ENCODE assay signal across 16 cellular contexts in the genomic region with DNA sequence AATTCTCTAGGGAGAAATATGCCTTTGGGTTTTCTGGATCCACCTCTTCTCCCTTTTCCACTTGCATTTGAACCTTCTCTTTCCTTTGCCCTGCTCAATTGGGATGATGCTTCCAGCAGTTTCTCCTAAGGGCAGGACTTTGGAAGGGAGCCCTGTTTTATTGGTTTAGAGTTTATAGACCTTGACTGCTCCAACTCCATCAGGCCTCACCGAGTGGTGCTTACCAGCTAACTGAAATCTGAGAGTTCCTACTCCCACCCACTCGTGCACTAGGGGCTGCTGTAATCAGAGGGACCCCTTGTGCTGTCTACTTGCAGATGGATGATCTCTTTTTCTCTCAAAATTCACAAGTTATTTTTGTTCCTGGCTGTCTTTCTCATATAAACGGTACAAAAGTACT.
DNase-seq lines count a peak whose midpoint lies in the region; ATAC-seq, FAIRE-seq and TF ChIP-seq lines count a peak whose summit lies in the region.
"Had no signal": no experiment of that assay in that cellular context is flagged by ENCODE, and none has a peak within 500 bp of the region (broad histone marks: within the 10 kb centered on the region; RNA-seq: fewer than 3 reads in every experiment).

No MANE protein-coding gene starts in this region.

- no TSS peak for BruUV-seq in K562 (replicated peaks; lab: Mats Ljungman, UMichigan)

- no peak overlapping the region for H3K9ac ChIP-seq in K562 (ENCODE audit: insufficient read depth in 1 of 2, low read depth in 2 of 2, low read length in 2 of 2)
- H3K9ac ChIP-seq: GM23248 had no signal

- no peaks in the 10 kb centered on the region for H3K9me3 ChIP-seq in HEK293 (ENCODE audit: control insufficient read depth, insufficient read depth, low read depth, low read length)
- H3K9me3 ChIP-seq in K562 (replicated peaks; ENCODE audit: control insufficient read depth, insufficient read depth, low read depth, low read length) = no peaks in the 10 kb centered on the region
- H3K9me3 ChIP-seq in breast epithelium = no peaks in the 10 kb centered on the region
- H3K9me3 ChIP-seq: A549, BE2C had no signal

- TF ChIP-seq POLR2A in K562 (conservative IDR thresholded peaks at IDR 0.05) (no peak), breast epithelium (IDR thresholded peaks at IDR 0.05) (no peak)

- no peak for TF ChIP-seq RAD21 in K562 (CRISPR knock-in tag; conservative IDR thresholded peaks at IDR 0.05 in 1 of 2, IDR thresholded peaks at IDR 0.05 in 1 of 2)

- H4K20me1 ChIP-seq in K562 (replicated peaks; ENCODE audit: control insufficient read depth, insufficient read depth, low read length) = no peaks in the 10 kb centered on the region

- H3K27ac Mint-ChIP-seq in nephron progenitor cell (peak overlapping the region; percentile 58), chondrocyte (ENCODE audit: unreplicated experiment) (no peak overlapping the region)
- H3K27ac Mint-ChIP-seq: CD8-positive, alpha-beta T cell had no signal

- H3K4me1 ChIP-seq in HEK293 (ENCODE audit: control insufficient read depth, insufficient read depth, low read length) (peaks cover 2% of the 10 kb centered on the region; the same call in 1 of the 2 replicates), K562 (replicated peaks in 1 of 2; ENCODE audit: control insufficient read depth in 2 of 2, insufficient read depth in 2 of 2, low read length in 2 of 2) (no peaks in the 10 kb centered on the region; a peak in 2 of 5 replicates), breast epithelium (no peaks in the 10 kb centered on the region)
- H3K4me1 ChIP-seq: A549, BE2C had no signal

- TF ChIP-seq CTCF in HEK293 (tag by site-specific recombination; IDR thresholded peaks at IDR 0.05) = no peak
- TF ChIP-seq CTCF in K562 (IDR thresholded peaks at IDR 0.05 in 2 of 3, conservative IDR thresholded peaks at IDR 0.05 in 1 of 3; ENCODE audit: insufficient read depth in 2 of 3, low read depth in 1 of 3, low read length in 3 of 3) = no peak
- no peak for TF ChIP-seq CTCF in nephron progenitor cell (IDR thresholded peaks at IDR 0.05)
- no peak for TF ChIP-seq CTCF in breast epithelium (IDR thresholded peaks at IDR 0.05)
- no peak for TF ChIP-seq CTCF in chondrocyte (IDR thresholded peaks at IDR 0.05)

- H3K36me3 ChIP-seq in HEK293 (ENCODE audit: control insufficient read depth in 2 of 2, insufficient read depth in 1 of 2, low read length in 2 of 2) = no peaks in the 10 kb centered on the region
- H3K36me3 ChIP-seq in K562 (ENCODE audit: control insufficient read depth, insufficient read depth, low read length) = no peaks in the 10 kb centered on the region
- no peaks in the 10 kb centered on the region for H3K36me3 ChIP-seq in breast epithelium
- H3K36me3 ChIP-seq: BE2C had no signal

- no peak overlapping the region for H3K27ac ChIP-seq in HEK293 (ENCODE audit: extremely low read depth, low read depth, low read length)
- H3K27ac ChIP-seq in K562 (ENCODE audit: extremely low read depth, low read depth, low read length) = no peak overlapping the region
- H3K27ac ChIP-seq in breast epithelium = no peak overlapping the region
- H3K27ac ChIP-seq: A549, GM23248 had no signal

- no peak for FAIRE-seq in K562 (lab: Jason Lieb, UNC)
- FAIRE-seq: A549, D721Med, H54 had no signal

- no peak overlapping the region for H3K4me2 ChIP-seq in K562 (ENCODE audit: insufficient read depth, low read length)
- H3K4me2 ChIP-seq: A549 had no signal

- POLR2A ChIA-PET in HEK293 (lab: Yijun Ruan, JAX) = no interaction called here
- POLR2A ChIA-PET in K562 (lab: Yijun Ruan, JAX) = interaction anchor here (0.7 kb wide), 1 partner anchor 542 kb away, joined by 4 read pairs; no protein-coding TSS in a partner anchor

- WGBS in K562 (ENCODE audit: insufficient coverage, low coverage, missing lambda C conversion rate) = 17% methylated on average over 3 of the region's 3 CpGs

- CTCF ChIA-PET in HEK293 (lab: Yijun Ruan, JAX) = interaction anchor here (0.7 kb wide), 1 partner anchor 301 kb away, joined by 3 read pairs; no protein-coding TSS in a partner anchor
- CTCF ChIA-PET in K562 (lab: Yijun Ruan, JAX; ENCODE audit: low intra/inter-chr PET ratio) = no interaction called here

- H3K4me3 Mint-ChIP-seq in nephron progenitor cell (peak overlapping the region; percentile 11), chondrocyte (ENCODE audit: unreplicated experiment) (no peak overlapping the region)
- H3K4me3 Mint-ChIP-seq: CD8-positive, alpha-beta T cell had no signal

- ATAC-seq in K562 = no peak
- no peak for ATAC-seq in HG02970 (IDR thresholded peaks at IDR 0.05; ENCODE audit: low FRiP score, unreplicated experiment)
- ATAC-seq: A549; CD8-positive, alpha-beta T cell; HCT116 had no signal

- H3K4me1 Mint-ChIP-seq in nephron progenitor cell = peaks cover 49% of the 10 kb centered on the region
- no peaks in the 10 kb centered on the region for H3K4me1 Mint-ChIP-seq in chondrocyte (ENCODE audit: low read depth)

- intact Hi-C loops in K562 (cut with micrococcal nuclease) = no loop called here
- intact Hi-C loops in breast epithelium (cut with DNase I; ENCODE audit: low total_unique reads) = no loop called here

- H2AFZ ChIP-seq in K562 (ENCODE audit: low read depth, low read length) = 0 out of 2 replicates have a peak overlapping the region, but pooled peaks have one; percentile 5
- H2AFZ ChIP-seq: GM23248 had no signal

- peaks cover 4% of the 10 kb centered on the region for H3K27me3 Mint-ChIP-seq in nephron progenitor cell (ENCODE audit: low read depth, poor library complexity)
- H3K27me3 Mint-ChIP-seq in chondrocyte (ENCODE audit: low read depth) = no peaks in the 10 kb centered on the region

- peaks cover 23% of the 10 kb centered on the region for H3K9me3 Mint-ChIP-seq in nephron progenitor cell
- no peaks in the 10 kb centered on the region for H3K9me3 Mint-ChIP-seq in chondrocyte (ENCODE audit: low read depth)
- H3K9me3 Mint-ChIP-seq: CD8-positive, alpha-beta T cell had no signal

- no peaks in the 10 kb centered on the region for H3K27me3 ChIP-seq in K562 (ENCODE audit: control insufficient read depth in 2 of 2, insufficient read depth in 2 of 2, low read length in 2 of 2)
- no peaks in the 10 kb centered on the region for H3K27me3 ChIP-seq in breast epithelium
- H3K27me3 ChIP-seq: BE2C had no signal

- no peak overlapping the region for H3K4me3 ChIP-seq in HEK293 (ENCODE audit: low read depth, low read length)
- H3K4me3 ChIP-seq in K562 = no peak overlapping the region
- H3K4me3 ChIP-seq in breast epithelium = no peak overlapping the region
- H3K4me3 ChIP-seq: A549, GM23248 had no signal

- H3K36me3 Mint-ChIP-seq in nephron progenitor cell (ENCODE audit: low read depth) (peaks cover 13% of the 10 kb centered on the region), chondrocyte (ENCODE audit: low read depth) (no peaks in the 10 kb centered on the region)
- H3K36me3 Mint-ChIP-seq: CD8-positive, alpha-beta T cell had no signal

- no peaks in the 10 kb centered on the region for H3K79me2 ChIP-seq in K562 (ENCODE audit: control insufficient read depth, insufficient read depth, low read length)

- no peak for TF ChIP-seq EP300 in K562 (IDR thresholded peaks at IDR 0.05; ENCODE audit: low read length)

- no peaks in the 10 kb centered on the region for H3K9me1 ChIP-seq in K562 (ENCODE audit: control insufficient read depth, insufficient read depth, low read length)

- in situ Hi-C loops in K562 (cut with MboI) = no loop called here

- DNase-seq in K562 (ENCODE audit: extremely low read depth in 1 of 4, low spot score in 3 of 4) = no peak
- DNase-seq in nephron progenitor cell = peak; percentile 45
- no peak for DNase-seq in breast epithelium (ENCODE audit: low spot score in 2 of 2)
- DNase-seq in DMS53 treated with DMSO at 0.1 percent for 48 hours (lab: John Stamatoyannopoulos, UW; ENCODE audit: unreplicated experiment) = no peak
- DNase-seq in chondrocyte (ENCODE audit: low spot score) = no peak
- DNase-seq: BE2C; CD8-positive, alpha-beta T cell; COR-L47; DMS153; GM23248 had no signal

TF ChIP-seq in HEK293, 187 proteins besides CTCF, POLR2A, EP300 and RAD21 (continues in another document):
- peak; percentile 20; the same call in 1 of the 2 replicates for TF ChIP-seq ZFHX2 (tag by site-specific recombination; conservative IDR thresholded peaks at IDR 0.05)
- peak; percentile 69; the same call in 1 of the 2 replicates for TF ChIP-seq TRIM28 (IDR thresholded peaks at IDR 0.05; ENCODE audit: borderline replicate concordance, low read length)
- TF ChIP-seq BCL11A (tag by site-specific recombination; IDR thresholded peaks at IDR 0.05; ENCODE audit: low read depth) = no peak
- TF ChIP-seq ZXDB (tag by site-specific recombination; IDR thresholded peaks at IDR 0.05) = no peak
- no peak for TF ChIP-seq ZNF776 (tag by site-specific recombination; IDR thresholded peaks at IDR 0.05; ENCODE audit: borderline replicate concordance)

TF ChIP-seq in K562, 482 proteins besides CTCF, POLR2A, EP300 and RAD21:
- no peak for TF ChIP-seq ZNF263 (CRISPR knock-in tag; IDR thresholded peaks at IDR 0.05; ENCODE audit: borderline replicate concordance)
- TF ChIP-seq HCFC1 (IDR thresholded peaks at IDR 0.05; ENCODE audit: low read depth, low read length) = no peak
- TF ChIP-seq LCOR (CRISPR knock-in tag; IDR thresholded peaks at IDR 0.05) = no peak
- no peak for TF ChIP-seq ZBTB34 (CRISPR knock-in tag; IDR thresholded peaks at IDR 0.05)
- TF ChIP-seq ELF4 (CRISPR knock-in tag; IDR thresholded peaks at IDR 0.05) = no peak
- TF ChIP-seq ASH1L (IDR thresholded peaks at IDR 0.05; ENCODE audit: borderline replicate concordance, low read depth, partially characterized antibody) = no peak
TF ChIP-seq in K562: peak in this region for 0.

Comparison
In these comparisons a context has a peak if more than half of its experiments do, and no peak if none do; other contexts are left out.
1. Of the 44 proteins assayed by ChIP-seq in both K562 and HEK293: peak only in K562: none; only in HEK293: TRIM28; in both: none; in neither: 43.